ENCODE assay signal across 6 cellular contexts in the genomic region with DNA sequence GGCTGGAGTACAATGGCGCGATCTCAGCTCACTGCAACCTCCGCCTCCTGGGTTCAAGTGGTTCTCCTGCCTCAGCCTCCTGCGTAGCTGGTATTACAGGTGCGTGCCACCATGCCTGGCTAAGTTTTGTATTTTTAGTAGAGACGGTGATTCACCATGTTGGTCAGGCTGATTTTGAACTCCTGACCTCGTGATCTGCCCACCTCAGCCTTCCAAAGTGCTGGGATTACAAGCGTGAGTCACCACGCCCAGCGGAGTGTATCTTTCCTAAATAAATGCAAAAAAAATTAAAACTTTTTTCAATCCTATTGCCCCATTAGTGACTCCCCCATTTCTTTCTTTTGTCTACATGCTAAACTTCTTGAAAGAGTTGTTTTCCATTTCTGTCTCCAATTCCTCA. TPM values are rescaled to one million over a fixed set of nuclear protein-coding genes. Genes with fewer than 3 reads are reported as not detected.
DNase-seq lines count a peak whose midpoint lies in the region; ATAC-seq and TF ChIP-seq lines count a peak whose summit lies in the region.
"Not testable (repeated sequence)": the region's sequence is repeated elsewhere in the genome, so short reads cannot be mapped to it uniquely, and the experiment has no call there.

No MANE protein-coding gene starts in this region.

- not testable (repeated sequence) for H3F3A ChIP-seq in neural progenitor cell (ENCODE audit: low read depth)

- DNase-seq in Calu3 (peak; percentile 29), M059J (ENCODE audit: low read depth) (peak; percentile 87), SJSA1 (ENCODE audit: low read depth in 1 of 2, low spot score in 2 of 2) (peak in 1 of 2 experiments; percentile 13), glomerular visceral epithelial cell (ENCODE audit: extremely low spot score) (peak; percentile 47)
- DNase-seq in HCT116 (ENCODE audit: low read depth, low spot score); neural progenitor cell (ENCODE audit: low spot score): not testable (repeated sequence)

- peak overlapping the region; percentile 64 for H3K4me3 Mint-ChIP-seq in Calu3 (ENCODE audit: low read depth, unreplicated experiment)
- H3K4me3 Mint-ChIP-seq in neural progenitor cell = not testable (repeated sequence)

- H3K4me2 ChIP-seq in HCT116 (ENCODE audit: low read length) = peak overlapping the region; percentile 69
- not testable (repeated sequence) for H3K4me2 ChIP-seq in neural progenitor cell

- not testable (repeated sequence) for H3K9ac ChIP-seq in HCT116 (ENCODE audit: low read length); neural progenitor cell

- peaks cover 3 to 30% of the 10 kb centered on the region in 2 experiments; a peak in 3 of 4 replicates for H3K4me1 ChIP-seq in HCT116 (ENCODE audit: control insufficient read depth in 1 of 2, insufficient read depth in 2 of 2, low read length in 2 of 2)
- peaks cover 24% of the 10 kb centered on the region for H3K4me1 ChIP-seq in SJSA1 (replicated peaks)
- not testable (repeated sequence) for H3K4me1 ChIP-seq in neural progenitor cell

- not testable (repeated sequence) for H3K9me3 ChIP-seq in HCT116 (ENCODE audit: control insufficient read depth in 1 of 2, insufficient read depth in 1 of 2, low read depth in 1 of 2, low read length in 2 of 2); SJSA1 (replicated peaks); neural progenitor cell (ENCODE audit: low read depth)

- not testable (repeated sequence) for ATAC-seq in HCT116

- TF ChIP-seq CTCF in Calu3 (IDR thresholded peaks at IDR 0.05; ENCODE audit: unreplicated experiment); HCT116 (IDR thresholded peaks at IDR 0.05 in 2 of 3, conservative IDR thresholded peaks at IDR 0.05 in 1 of 3; ENCODE audit: borderline replicate concordance in 1 of 3, insufficient read depth in 1 of 3, low read depth in 2 of 3, low read length in 2 of 3); neural progenitor cell (IDR thresholded peaks at IDR 0.05): not testable (repeated sequence)

- not testable (repeated sequence) for H3K27me3 Mint-ChIP-seq in Calu3 (ENCODE audit: unreplicated experiment); neural progenitor cell (ENCODE audit: insufficient read depth, low read depth)

- not testable (repeated sequence) for H3K79me2 ChIP-seq in HCT116 (ENCODE audit: insufficient read depth, low read length); neural progenitor cell (ENCODE audit: low read depth)

- TF ChIP-seq RAD21 in HCT116 (IDR thresholded peaks at IDR 0.05; ENCODE audit: low read depth) = not testable (repeated sequence)

- H2AFZ ChIP-seq in HCT116 (ENCODE audit: low read depth, low read length, poor library complexity, severe bottlenecking) = peak overlapping the region; percentile 91
- not testable (repeated sequence) for H2AFZ ChIP-seq in neural progenitor cell (replicated peaks)

- CTCF ChIA-PET in Calu3 (lab: Charles Lee) = interaction anchor here (0.8 kb wide), 1 partner anchor 435 kb away, joined by 6 read pairs; no protein-coding TSS in a partner anchor
- CTCF ChIA-PET in HCT116 (lab: Charles Lee) = not testable (repeated sequence)

- intact Hi-C loops in Calu3 (cut with micrococcal nuclease; ENCODE audit: unreplicated experiment); HCT116 (cut with micrococcal nuclease): not testable (repeated sequence)

- H3K4me3 ChIP-seq in HCT116 (replicated peaks in 1 of 2; ENCODE audit: low read depth in 1 of 2, low read length in 2 of 2); SJSA1; neural progenitor cell: not testable (repeated sequence)

- POLR2A ChIA-PET in HCT116 (lab: Charles Lee) = interaction anchor here (0.7 kb wide), 1 partner anchor 61 kb away, joined by 4 read pairs; a partner anchor contains a TSS

- not testable (repeated sequence) for H4K20me1 ChIP-seq in HCT116 (ENCODE audit: insufficient read depth); neural progenitor cell (ENCODE audit: low read depth)

- RAD21 ChIA-PET in HCT116 (lab: Charles Lee; ENCODE audit: low non-redundant PET in 1 of 2, low total read pairs in 2 of 2, uncharacterized antibody in 2 of 2, unreplicated experiment in 2 of 2) = not testable (repeated sequence)

- BruUV-seq in Calu3 (replicated peaks; lab: Mats Ljungman, UMichigan); HCT116 (replicated peaks; lab: Mats Ljungman, UMichigan): not testable (repeated sequence)

- not testable (repeated sequence) for H3K9me2 ChIP-seq in HCT116 (ENCODE audit: insufficient read depth)

- not testable (repeated sequence) for H3K27me3 ChIP-seq in HCT116 (ENCODE audit: insufficient read depth, low read length); SJSA1 (replicated peaks); neural progenitor cell

- H3K27ac ChIP-seq in HCT116 (ENCODE audit: low read depth, low read length); neural progenitor cell: not testable (repeated sequence)
- H3K27ac ChIP-seq in SJSA1 = peak overlapping the region; percentile 36; the same call in 1 of the 2 replicates

- H3K4me1 Mint-ChIP-seq in Calu3 (ENCODE audit: low read depth, unreplicated experiment) (peaks cover 36% of the 10 kb centered on the region), neural progenitor cell (peaks cover 45% of the 10 kb centered on the region)

- not testable (repeated sequence) for TF ChIP-seq POLR2A in HCT116 (IDR thresholded peaks at IDR 0.05; ENCODE audit: borderline replicate concordance, extremely low read depth, insufficient read depth, insufficient read length)

- not testable (repeated sequence) for H3K36me3 ChIP-seq in HCT116 (ENCODE audit: control insufficient read depth in 1 of 2, insufficient read depth in 2 of 2, low read length in 2 of 2); SJSA1; neural progenitor cell

- H3K9me3 Mint-ChIP-seq in Calu3 (ENCODE audit: low read depth, unreplicated experiment); neural progenitor cell: not testable (repeated sequence)

- H3K36me3 Mint-ChIP-seq in Calu3 (ENCODE audit: insufficient read depth, unreplicated experiment); neural progenitor cell: not testable (repeated sequence)

- H3K27ac Mint-ChIP-seq in Calu3 (ENCODE audit: unreplicated experiment) (peak overlapping the region; percentile 98), neural progenitor cell (peak overlapping the region; percentile 88)

TF ChIP-seq in HCT116, 20 proteins besides CTCF, POLR2A, EP300 and RAD21:
- TF ChIP-seq SP1 (IDR thresholded peaks at IDR 0.05; ENCODE audit: low read depth) (peak; percentile 14; the same call in 1 of the 2 replicates), JUND (IDR thresholded peaks at IDR 0.05) (peak; percentile 25; the same call in 1 of the 2 replicates)
- TF ChIP-seq, protein P1, sequence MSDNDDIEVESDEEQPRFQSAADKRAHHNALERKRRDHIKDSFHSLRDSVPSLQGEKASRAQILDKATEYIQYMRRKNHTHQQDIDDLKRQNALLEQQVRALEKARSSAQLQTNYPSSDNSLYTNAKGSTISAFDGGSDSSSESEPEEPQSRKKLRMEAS (IDR thresholded peaks at IDR 0.05) = 0 out of 2 replicates have a peak, but pooled peaks have one; percentile 20

RNA-seq across cellular contexts. Expression of a gene that starts 17.8 kb away (rescaled TPM):
- total RNA-seq in Calu3 (2022) (31.0 and 31.4 TPM in 2 replicates), HCT116 (2021; ENCODE audit: unreplicated experiment) (3.3 TPM), neural progenitor cell (ENCODE audit: low replicate concordance) (0.43 and 1.5 TPM in 2 replicates)
- polyA plus RNA-seq in HCT116 (2012) = 2.8 and 2.9 TPM in 2 replicates
- 54.6 and 62.8 TPM in 2 replicates for total RNA-seq in M059J (2014; rRNA removed; shearing (Covaris generic))
- 29.0 and 39.4 TPM in 2 replicates for total RNA-seq in SJSA1 (2014; rRNA removed; shearing (Covaris generic))

RNA-seq across cellular contexts. Expression of a gene that starts 49.0 kb away (rescaled TPM):
- total RNA-seq in Calu3 (2022) (33.3 and 39.3 TPM in 2 replicates), HCT116 (2021; ENCODE audit: unreplicated experiment) (29.4 TPM), neural progenitor cell (ENCODE audit: low replicate concordance) (23.8 and 38.3 TPM in 2 replicates)
- 7.4 and 10.9 TPM in 2 replicates for polyA plus RNA-seq in HCT116 (2012)
- 24.9 and 31.6 TPM in 2 replicates for total RNA-seq in M059J (2014; rRNA removed; shearing (Covaris generic))
- 20.6 and 31.9 TPM in 2 replicates for total RNA-seq in SJSA1 (2014; rRNA removed; shearing (Covaris generic))
